In genomic region chr1:167936930-167937708, GRCh38 we compare ENCODE assay signal across 8 cellular contexts. TPM values are rescaled to one million over a fixed set of nuclear protein-coding genes. Genes with fewer than 3 reads are reported as not detected.
DNase-seq lines count a peak whose midpoint lies in the region; ATAC-seq and TF ChIP-seq lines count a peak whose summit lies in the region.

MPC2 (minus strand) TSS chr1:167937072; CDS start chr1:167935841, 1,231 bp downstream.

- POLR2A ChIA-PET in activated CD4-positive, alpha-beta T cell treated with anti-CD3 and anti-CD28 coated beads for 36 hours (lab: Charles Lee) = interaction anchor here (0.8 to 1.4 kb wide), 3 partner anchors 38 to 288 kb away, joined by 3 to 5 read pairs (median 4); no protein-coding TSS in a partner anchor

- H3K27ac Mint-ChIP-seq in activated CD4-positive, alpha-beta T cell treated with anti-CD3 and anti-CD28 coated beads for 36 hours = peak within 1 kb of the TSS; percentile 97

- no peaks in the 10 kb centered on the region for H3K9me3 ChIP-seq in left lung

- no peaks in the 10 kb centered on the region for H3K9me3 Mint-ChIP-seq in activated CD4-positive, alpha-beta T cell treated with anti-CD3 and anti-CD28 coated beads for 36 hours (ENCODE audit: low read depth)

- DNase-seq in NK-92 treated with Interleukin-12 subunit alpha and Interleukin-12 subunit beta, amount 100 ng/mL, for 24 hours (lab: John Stamatoyannopoulos, UW) = peak; percentile 78
- DNase-seq in NK-92 (lab: John Stamatoyannopoulos, UW; ENCODE audit: unreplicated experiment) (no peak), NCI-H460 (ENCODE audit: extremely low read depth, low read depth) (peak; percentile 49), dedifferentiated amniotic fluid mesenchymal stem cell (ENCODE audit: extremely low spot score) (peak; percentile 69), left lung (peak; percentile 84 to 89)
- DNase-seq in activated CD4-positive, alpha-beta T cell treated with anti-CD3 and anti-CD28 coated beads for 36 hours = peak; percentile 81
- peak; percentile 26 for DNase-seq in stimulated activated CD4-positive, alpha-beta T cell treated with anti-CD3 and anti-CD28 coated beads, Interleukin-2, amount 100 ng/mL, for 4 hours (ENCODE audit: low read depth)

- peak within 1 kb of the TSS; percentile 71 to 90 for H3K4me3 ChIP-seq in left lung

- intact Hi-C loops in activated CD4-positive, alpha-beta T cell treated with anti-CD3 and anti-CD28 coated beads for 36 hours (cut with DNase I, micrococcal nuclease) = loop anchor here (1.0 to 10.0 kb wide), 16 partner anchors 134 to 1430 kb away; partner anchors contain the start of genes RCSD1 (in 2 of the 2), NME7 (in 1 of the 2), POGK (in 1 of the 2) and POU2F1 (in 1 of the 2)
- intact Hi-C loops in left lung (cut with DNase I) = no loop called here

- H3K36me3 ChIP-seq in left lung = no peaks in the 10 kb centered on the region

- ATAC-seq in HG03103 (IDR thresholded peaks at IDR 0.05; ENCODE audit: low read depth, unreplicated experiment) (peak; percentile 2), left lung (peak; percentile 51)
- peak; percentile 5 for ATAC-seq in activated CD4-positive, alpha-beta T cell treated with anti-CD3 and anti-CD28 coated beads for 36 hours

- no peak for TF ChIP-seq CTCF in left lung (IDR thresholded peaks at IDR 0.05)

- H3K4me1 ChIP-seq in left lung = peaks cover 0 to 49% of the 10 kb centered on the region in 2 donors

- no peaks in the 10 kb centered on the region for H3K27me3 ChIP-seq in left lung

- no peaks in the 10 kb centered on the region for H3K27me3 Mint-ChIP-seq in activated CD4-positive, alpha-beta T cell treated with anti-CD3 and anti-CD28 coated beads for 36 hours

- H3K27ac ChIP-seq in left lung = peak within 1 kb of the TSS; percentile 98

- H3K4me1 Mint-ChIP-seq in activated CD4-positive, alpha-beta T cell treated with anti-CD3 and anti-CD28 coated beads for 36 hours = peaks cover 37% of the 10 kb centered on the region

- H3K4me3 Mint-ChIP-seq in activated CD4-positive, alpha-beta T cell treated with anti-CD3 and anti-CD28 coated beads for 36 hours = peak within 1 kb of the TSS; percentile 89

- H3K36me3 Mint-ChIP-seq in activated CD4-positive, alpha-beta T cell treated with anti-CD3 and anti-CD28 coated beads for 36 hours (ENCODE audit: low read depth) = no peaks in the 10 kb centered on the region

- CTCF ChIA-PET in activated CD4-positive, alpha-beta T cell treated with anti-CD3 and anti-CD28 coated beads for 36 hours (lab: Charles Lee) = interaction anchor here (0.6 to 1.3 kb wide), 3 partner anchors 8 to 404 kb away, joined by 3 read pairs; no protein-coding TSS in a partner anchor

RNA-seq across cellular contexts. Expression of gene MPC2, which starts in this region (rescaled TPM):
- total RNA-seq in NCI-H460 (2014; rRNA removed; shearing (Covaris generic)) = 80.3 and 82.7 TPM in 2 replicates
- polyA plus RNA-seq in NCI-H460 (2014; cell fraction: nucleus; rRNA removed) = 49.8 and 55.3 TPM in 2 replicates
- total RNA-seq in activated CD4-positive, alpha-beta T cell treated with anti-CD3 and anti-CD28 coated beads for 36 hours = 10 to 100 TPM; 42.5 to 60.4 TPM
- 10 to 100 TPM; 51.8 to 54.0 TPM for total RNA-seq in left lung

Comparison
In these comparisons a context has a peak if more than half of its experiments do, and no peak if none do; other contexts are left out.
1. intact Hi-C loops: an anchor here in activated CD4-positive, alpha-beta T cell treated with anti-CD3 and anti-CD28 coated beads for 36 hours (1.0 to 10.0 kb wide); none called in left lung.